Comparison of ENCODE assay signal across 1 cellular context in the genomic region with DNA sequence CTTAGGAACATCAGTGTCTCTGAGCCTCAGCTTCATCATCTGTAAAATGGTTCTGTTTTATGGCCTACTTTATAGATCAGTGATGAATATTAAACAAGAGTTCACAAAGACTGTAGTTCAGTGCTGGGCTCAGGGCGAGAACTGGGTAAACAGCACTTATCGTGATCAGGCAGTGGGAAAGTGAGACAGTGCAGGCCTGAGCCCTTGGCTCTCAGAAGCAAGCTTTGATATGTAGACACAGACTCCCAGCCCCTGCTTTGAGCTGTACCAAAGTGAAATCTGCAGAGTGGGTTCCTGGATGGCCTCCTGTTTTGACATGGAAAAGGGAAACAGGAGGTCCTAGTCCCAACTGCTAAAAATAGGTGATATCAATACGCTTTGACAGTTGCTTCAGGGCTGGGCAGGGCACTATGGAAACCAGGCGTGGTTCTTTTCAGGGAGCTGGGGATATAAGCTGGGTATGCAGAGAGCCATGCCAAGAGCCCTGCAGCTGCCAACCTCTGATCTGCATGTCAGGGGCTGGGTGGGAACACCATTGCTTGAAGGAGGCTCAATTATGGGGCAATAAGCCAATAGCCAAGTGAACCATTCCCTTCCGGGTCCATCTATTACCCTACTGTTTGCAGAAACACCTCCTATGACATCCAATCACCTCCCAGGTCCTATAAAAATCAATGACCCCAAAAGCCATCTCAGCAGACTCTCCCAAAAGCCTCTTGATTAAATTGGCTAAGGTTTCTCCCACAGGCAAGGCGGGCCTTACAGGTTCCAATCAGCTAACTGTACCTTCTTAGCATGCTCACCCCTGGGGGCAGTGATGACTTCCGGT.
TF ChIP-seq lines count a peak whose summit lies in the region.

No MANE protein-coding gene starts in this region.

TF ChIP-seq in GM23338, 12 proteins besides CTCF, POLR2A, EP300 and RAD21 (continued from another document):
- TF ChIP-seq, protein P1, sequence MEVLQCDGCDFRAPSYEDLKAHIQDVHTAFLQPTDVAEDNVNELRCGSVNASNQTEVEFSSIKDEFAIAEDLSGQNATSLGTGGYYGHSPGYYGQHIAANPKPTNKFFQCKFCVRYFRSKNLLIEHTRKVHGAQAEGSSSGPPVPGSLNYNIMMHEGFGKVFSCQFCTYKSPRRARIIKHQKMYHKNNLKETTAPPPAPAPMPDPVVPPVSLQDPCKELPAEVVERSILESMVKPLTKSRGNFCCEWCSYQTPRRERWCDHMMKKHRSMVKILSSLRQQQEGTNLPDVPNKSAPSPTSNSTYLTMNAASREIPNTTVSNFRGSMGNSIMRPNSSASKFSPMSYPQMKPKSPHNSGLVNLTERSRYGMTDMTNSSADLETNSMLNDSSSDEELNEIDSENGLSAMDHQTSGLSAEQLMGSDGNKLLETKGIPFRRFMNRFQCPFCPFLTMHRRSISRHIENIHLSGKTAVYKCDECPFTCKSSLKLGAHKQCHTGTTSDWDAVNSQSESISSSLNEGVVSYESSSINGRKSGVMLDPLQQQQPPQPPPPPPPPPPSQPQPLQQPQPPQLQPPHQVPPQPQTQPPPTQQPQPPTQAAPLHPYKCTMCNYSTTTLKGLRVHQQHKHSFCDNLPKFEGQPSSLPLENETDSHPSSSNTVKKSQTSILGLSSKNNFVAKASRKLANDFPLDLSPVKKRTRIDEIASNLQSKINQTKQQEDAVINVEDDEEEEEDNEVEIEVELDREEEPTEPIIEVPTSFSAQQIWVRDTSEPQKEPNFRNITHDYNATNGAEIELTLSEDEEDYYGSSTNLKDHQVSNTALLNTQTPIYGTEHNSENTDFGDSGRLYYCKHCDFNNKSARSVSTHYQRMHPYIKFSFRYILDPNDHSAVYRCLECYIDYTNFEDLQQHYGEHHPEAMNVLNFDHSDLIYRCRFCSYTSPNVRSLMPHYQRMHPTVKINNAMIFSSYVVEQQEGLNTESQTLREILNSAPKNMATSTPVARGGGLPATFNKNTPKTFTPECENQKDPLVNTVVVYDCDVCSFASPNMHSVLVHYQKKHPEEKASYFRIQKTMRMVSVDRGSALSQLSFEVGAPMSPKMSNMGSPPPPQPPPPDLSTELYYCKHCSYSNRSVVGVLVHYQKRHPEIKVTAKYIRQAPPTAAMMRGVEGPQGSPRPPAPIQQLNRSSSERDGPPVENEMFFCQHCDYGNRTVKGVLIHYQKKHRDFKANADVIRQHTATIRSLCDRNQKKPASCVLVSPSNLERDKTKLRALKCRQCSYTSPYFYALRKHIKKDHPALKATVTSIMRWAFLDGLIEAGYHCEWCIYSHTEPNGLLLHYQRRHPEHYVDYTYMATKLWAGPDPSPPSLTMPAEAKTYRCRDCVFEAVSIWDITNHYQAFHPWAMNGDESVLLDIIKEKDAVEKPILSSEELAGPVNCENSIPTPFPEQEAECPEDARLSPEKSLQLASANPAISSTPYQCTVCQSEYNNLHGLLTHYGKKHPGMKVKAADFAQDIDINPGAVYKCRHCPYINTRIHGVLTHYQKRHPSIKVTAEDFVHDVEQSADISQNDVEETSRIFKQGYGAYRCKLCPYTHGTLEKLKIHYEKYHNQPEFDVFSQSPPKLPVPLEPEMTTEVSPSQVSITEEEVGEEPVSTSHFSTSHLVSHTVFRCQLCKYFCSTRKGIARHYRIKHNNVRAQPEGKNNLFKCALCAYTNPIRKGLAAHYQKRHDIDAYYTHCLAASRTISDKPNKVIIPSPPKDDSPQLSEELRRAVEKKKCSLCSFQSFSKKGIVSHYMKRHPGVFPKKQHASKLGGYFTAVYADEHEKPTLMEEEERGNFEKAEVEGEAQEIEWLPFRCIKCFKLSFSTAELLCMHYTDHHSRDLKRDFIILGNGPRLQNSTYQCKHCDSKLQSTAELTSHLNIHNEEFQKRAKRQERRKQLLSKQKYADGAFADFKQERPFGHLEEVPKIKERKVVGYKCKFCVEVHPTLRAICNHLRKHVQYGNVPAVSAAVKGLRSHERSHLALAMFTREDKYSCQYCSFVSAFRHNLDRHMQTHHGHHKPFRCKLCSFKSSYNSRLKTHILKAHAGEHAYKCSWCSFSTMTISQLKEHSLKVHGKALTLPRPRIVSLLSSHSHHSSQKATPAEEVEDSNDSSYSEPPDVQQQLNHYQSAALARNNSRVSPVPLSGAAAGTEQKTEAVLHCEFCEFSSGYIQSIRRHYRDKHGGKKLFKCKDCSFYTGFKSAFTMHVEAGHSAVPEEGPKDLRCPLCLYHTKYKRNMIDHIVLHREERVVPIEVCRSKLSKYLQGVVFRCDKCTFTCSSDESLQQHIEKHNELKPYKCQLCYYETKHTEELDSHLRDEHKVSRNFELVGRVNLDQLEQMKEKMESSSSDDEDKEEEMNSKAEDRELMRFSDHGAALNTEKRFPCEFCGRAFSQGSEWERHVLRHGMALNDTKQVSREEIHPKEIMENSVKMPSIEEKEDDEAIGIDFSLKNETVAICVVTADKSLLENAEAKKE (CRISPR knock-in tag; IDR thresholded peaks at IDR 0.05), result no peak
- no peak for TF ChIP-seq ZNF331 (CRISPR knock-in tag; IDR thresholded peaks at IDR 0.05; ENCODE audit: low read depth)
- TF ChIP-seq EZH2phosphoT487 (IDR thresholded peaks at IDR 0.05; ENCODE audit: unreplicated experiment), result no peak
TF ChIP-seq in GM23338: peak in this region for 0.
